Comparison of ENCODE assay signal across 8 cellular contexts in genomic region chr3:39405687-39406367, GRCh38. TPM values are rescaled to one million over a fixed set of nuclear protein-coding genes. Genes with fewer than 3 reads are reported as not detected.
DNase-seq lines count a peak whose midpoint lies in the region; ATAC-seq and TF ChIP-seq lines count a peak whose summit lies in the region.

No MANE protein-coding gene starts in this region.

- H3K36me3 Mint-ChIP-seq in CD8-positive, alpha-beta T cell = peaks cover 45% of the 10 kb centered on the region
- H3K36me3 Mint-ChIP-seq in osteocyte (ENCODE audit: unreplicated experiment) = peaks cover 21% of the 10 kb centered on the region

- H3K4me1 Mint-ChIP-seq in CD8-positive, alpha-beta T cell (ENCODE audit: low read depth) = peaks cover 40% of the 10 kb centered on the region
- H3K4me1 Mint-ChIP-seq in osteocyte (ENCODE audit: unreplicated experiment) = peaks cover 17% of the 10 kb centered on the region

- intact Hi-C loops in CD8-positive, alpha-beta T cell (cut with DNase I, micrococcal nuclease) = loop anchor here (1.0 to 5.0 kb wide), 10 partner anchors 22 to 1269 kb away; partner anchors contain the start of genes EIF1B (in 2 of the 2), SCN11A (in 2 of the 2), ACAA1 (in 1 of the 2) and MYD88 (in 1 of the 2)
- intact Hi-C loops in Panc1 (cut with micrococcal nuclease; ENCODE audit: unreplicated experiment) = no loop called here

- no peak for DNase-seq in CD8-positive, alpha-beta T cell
- DNase-seq in Panc1 (ENCODE audit: low read depth, low spot score) (no peak), epithelial cell of prostate (ENCODE audit: low read depth, low spot score) (no peak), osteocyte (ENCODE audit: extremely low spot score, unreplicated experiment) (no peak), NCI-H510A (lab: John Stamatoyannopoulos, UW) (no peak), SIG-M5 treated with dmso at 0.1 percent for 504 hours (lab: John Stamatoyannopoulos, UW; ENCODE audit: unreplicated experiment) (no peak), NCI-H2081 (lab: John Stamatoyannopoulos, UW) (no peak), left lobe of liver (ENCODE audit: low spot score) (no peak)

- POLR2A ChIA-PET in CD8-positive, alpha-beta T cell (lab: Charles Lee) = interaction anchor here (0.9 to 2.8 kb wide), 6 partner anchors 9 to 1240 kb away, joined by 3 to 31 read pairs (median 3); partner anchors contain the start of genes SCN11A and WDR48
- POLR2A ChIA-PET in Panc1 (lab: Charles Lee) = no interaction called here

- peak overlapping the region; percentile 90 for H3K27ac ChIP-seq in CD8-positive, alpha-beta T cell (ENCODE audit: low read depth, low read length)
- H3K27ac ChIP-seq in Panc1 (ENCODE audit: low read length) (peak overlapping the region; percentile 95), epithelial cell of prostate (peak overlapping the region; percentile 85)

- CTCF ChIA-PET in CD8-positive, alpha-beta T cell (lab: Charles Lee) = interaction anchor here (0.6 to 3.4 kb wide), 6 partner anchors 11 to 1839 kb away, joined by 3 to 16 read pairs (median 4); no protein-coding TSS in a partner anchor
- CTCF ChIA-PET in Panc1 (lab: Charles Lee) = no interaction called here

- H3K9me3 Mint-ChIP-seq in CD8-positive, alpha-beta T cell = no peaks in the 10 kb centered on the region
- H3K9me3 Mint-ChIP-seq in osteocyte (ENCODE audit: unreplicated experiment) = no peaks in the 10 kb centered on the region

- H3K4me1 ChIP-seq in CD8-positive, alpha-beta T cell (ENCODE audit: insufficient read depth, low read length) = peaks cover 35% of the 10 kb centered on the region
- peaks cover 11% of the 10 kb centered on the region for H3K4me1 ChIP-seq in Panc1 (ENCODE audit: control insufficient read depth, insufficient read depth, low read length)

- no peaks in the 10 kb centered on the region for H3K27me3 ChIP-seq in CD8-positive, alpha-beta T cell (ENCODE audit: insufficient read depth, low read length)
- H3K27me3 ChIP-seq in Panc1 (ENCODE audit: control insufficient read depth, insufficient read depth, low read length) = no peaks in the 10 kb centered on the region

- BruUV-seq in Panc1 (replicated peaks; lab: Mats Ljungman, UMichigan) = TSS peak; percentile 98

- ATAC-seq in CD8-positive, alpha-beta T cell = no peak
- ATAC-seq in Panc1 (no peak), left lobe of liver (no peak)

- H3K9me3 ChIP-seq in CD8-positive, alpha-beta T cell (ENCODE audit: low read length) = no peaks in the 10 kb centered on the region
- H3K9me3 ChIP-seq in Panc1 (ENCODE audit: control insufficient read depth, insufficient read depth, low read depth, low read length) = no peaks in the 10 kb centered on the region

- no peak for TF ChIP-seq CTCF in CD8-positive, alpha-beta T cell (IDR thresholded peaks at IDR 0.05)
- TF ChIP-seq CTCF in Panc1 (IDR thresholded peaks at IDR 0.05) = no peak
- TF ChIP-seq CTCF in osteocyte (IDR thresholded peaks at IDR 0.05) = no peak

- peak overlapping the region; percentile 29 for H3K4me3 ChIP-seq in CD8-positive, alpha-beta T cell (ENCODE audit: low read depth, low read length)
- peak overlapping the region; percentile 80 to 89 for H3K4me3 ChIP-seq in Panc1 (ENCODE audit: low read depth in 2 of 2, low read length in 2 of 2)

- H3K27me3 Mint-ChIP-seq in CD8-positive, alpha-beta T cell (ENCODE audit: low read depth) = no peaks in the 10 kb centered on the region
- no peaks in the 10 kb centered on the region for H3K27me3 Mint-ChIP-seq in osteocyte (ENCODE audit: unreplicated experiment)

- in situ Hi-C loops in Panc1 (cut with HindIII; ENCODE audit: low pct_unique_long_range_greater_than_20kb, low sequenced_read_pairs) = no loop called here

- peak overlapping the region; percentile 96 for H3K27ac Mint-ChIP-seq in CD8-positive, alpha-beta T cell
- H3K27ac Mint-ChIP-seq in osteocyte (ENCODE audit: unreplicated experiment) = peak overlapping the region; percentile 96

- peak overlapping the region; percentile 89 for H3K4me3 Mint-ChIP-seq in CD8-positive, alpha-beta T cell
- peak overlapping the region; percentile 95 for H3K4me3 Mint-ChIP-seq in osteocyte (ENCODE audit: unreplicated experiment)

- peaks cover 30% of the 10 kb centered on the region for H3K36me3 ChIP-seq in CD8-positive, alpha-beta T cell (ENCODE audit: insufficient read depth, low read length)
- H3K36me3 ChIP-seq in Panc1 (ENCODE audit: control insufficient read depth, insufficient read depth, low read length) = peaks cover 26% of the 10 kb centered on the region

RNA-seq across cellular contexts. Expression of gene RPSA, which starts 0.7 kb away (rescaled TPM):
- total RNA-seq in CD8-positive, alpha-beta T cell = 1,000 to 10,000 TPM; 1,951 to 2,020 TPM
- total RNA-seq in Panc1 (2021; ENCODE audit: unreplicated experiment) (856 TPM), osteocyte (991 and 1,002 TPM in 2 replicates), left lobe of liver (280 TPM)
- 738 TPM for polyA plus RNA-seq in Panc1 (2012; ENCODE audit: insufficient read length)

RNA-seq across cellular contexts. Expression of gene SLC25A38, which starts 22.7 kb away (rescaled TPM):
- total RNA-seq in CD8-positive, alpha-beta T cell = 10 to 100 TPM; 64.0 to 65.1 TPM
- total RNA-seq in Panc1 (2021; ENCODE audit: unreplicated experiment) (21.5 TPM), osteocyte (27.9 and 30.4 TPM in 2 replicates), left lobe of liver (28.9 TPM)
- polyA plus RNA-seq in Panc1 (2012; ENCODE audit: insufficient read length) = 22.2 TPM
